Comparison of ENCODE assay signal across 6 cellular contexts in genomic region chr5:77309140-77309539, GRCh38.
"Had no signal": no experiment of that assay in that cellular context is flagged by ENCODE, and none has a peak within 500 bp of the region (broad histone marks: within the 10 kb centered on the region; RNA-seq: fewer than 3 reads in every experiment).

No MANE protein-coding gene starts in this region.

- H3K9ac ChIP-seq: KMS-11 had no signal

- FAIRE-seq: HTR-8/SVneo had no signal

- H3K4me2 ChIP-seq: KMS-11 had no signal

- H3K27ac ChIP-seq: HL-60, KMS-11 had no signal

- DNase-seq: IMR-90, KBM-7, KG1 had no signal
